In genomic region chr19:58326914-58327726, GRCh38 we compare ENCODE assay signal across 1 cellular context.
A peak's percentile ranks its signal among the peaks of the same experiment; 100 is the strongest.
TF ChIP-seq lines count a peak whose summit lies in the region.

ZSCAN22 (plus strand) TSS chr19:58326994; CDS start chr19:58334803, 7,809 bp downstream.

TF ChIP-seq in HepG2, 621 proteins besides CTCF, POLR2A, EP300 and RAD21 (continued from another document and continues in another):
- TF ChIP-seq ZNF800 (CRISPR knock-in tag; IDR thresholded peaks at IDR 0.05) (peak; percentile 79), ZBTB21 (CRISPR knock-in tag; IDR thresholded peaks at IDR 0.05) (no peak), FOSL1 (CRISPR knock-in tag; IDR thresholded peaks at IDR 0.05; ENCODE audit: borderline replicate concordance) (no peak; the same call in 1 of the 2 replicates), HIC2 (CRISPR knock-in tag; IDR thresholded peaks at IDR 0.05; ENCODE audit: low read depth) (no peak), ZBTB25 (CRISPR knock-in tag; IDR thresholded peaks at IDR 0.05) (peak; percentile 69; the same call in 1 of the 2 replicates), NCOA2 (CRISPR knock-in tag; IDR thresholded peaks at IDR 0.05) (0 out of 2 replicates have a peak, but pooled peaks have one; percentile 40), ZNF143 (CRISPR knock-in tag; IDR thresholded peaks at IDR 0.05) (peak; percentile 96), IKZF4 (CRISPR knock-in tag; IDR thresholded peaks at IDR 0.05; ENCODE audit: borderline replicate concordance, low read depth, not compliant biosample characterization) (peak; percentile 46), ARID4A (CRISPR knock-in tag; IDR thresholded peaks at IDR 0.05; ENCODE audit: borderline replicate concordance) (peak; percentile 97), HDAC1 (CRISPR knock-in tag; IDR thresholded peaks at IDR 0.05) (peak; percentile 97), MED1 (CRISPR knock-in tag; IDR thresholded peaks at IDR 0.05) (peak; percentile 74), KMT2B (CRISPR knock-in tag; IDR thresholded peaks at IDR 0.05) (peak; percentile 97), ZNF33A (CRISPR knock-in tag; IDR thresholded peaks at IDR 0.05; ENCODE audit: borderline replicate concordance) (no peak), SMC3 (IDR thresholded peaks at IDR 0.05; ENCODE audit: low read length) (no peak), HNRNPH1 (optimal IDR thresholded peaks at IDR 0.05; ENCODE audit: low read depth, low read length) (no peak), ZNF652 (CRISPR knock-in tag; IDR thresholded peaks at IDR 0.05; ENCODE audit: borderline replicate concordance, low read depth) (0 out of 2 replicates have a peak, but pooled peaks have one; percentile 24), SP1 (IDR thresholded peaks at IDR 0.05) (no peak), SP1 (CRISPR knock-in tag; IDR thresholded peaks at IDR 0.05) (peak; percentile 89), KDM3A (CRISPR knock-in tag; IDR thresholded peaks at IDR 0.05; ENCODE audit: low read depth) (peak; percentile 45; the same call in 1 of the 2 replicates), TCF7L2 (IDR thresholded peaks at IDR 0.05; ENCODE audit: low read depth, low read length) (no peak), NR1H2 (CRISPR knock-in tag; IDR thresholded peaks at IDR 0.05; ENCODE audit: borderline replicate concordance, low read depth) (peak; percentile 54; the same call in 1 of the 2 replicates), SIN3B (IDR thresholded peaks at IDR 0.05; ENCODE audit: low read length) (peak; percentile 76), ZNF703 (CRISPR knock-in tag; IDR thresholded peaks at IDR 0.05; ENCODE audit: borderline replicate concordance) (no peak), ZNF556 (CRISPR knock-in tag; IDR thresholded peaks at IDR 0.05; ENCODE audit: borderline replicate concordance) (peak; percentile 85), ZNF737 (CRISPR knock-in tag; IDR thresholded peaks at IDR 0.05; ENCODE audit: borderline replicate concordance) (peak; percentile 47; the same call in 1 of the 2 replicates), NR2C2 (CRISPR knock-in tag; IDR thresholded peaks at IDR 0.05; ENCODE audit: borderline replicate concordance) (peak; percentile 94), HMGXB3 (CRISPR knock-in tag; IDR thresholded peaks at IDR 0.05; ENCODE audit: borderline replicate concordance) (peak; percentile 92), FOXO4 (CRISPR knock-in tag; conservative IDR thresholded peaks at IDR 0.05) (no peak), ZHX1 (CRISPR knock-in tag; IDR thresholded peaks at IDR 0.05; ENCODE audit: low read depth) (peak; percentile 92), GZF1 (CRISPR knock-in tag; IDR thresholded peaks at IDR 0.05) (0 out of 2 replicates have a peak, but pooled peaks have one; percentile 34), FOXK2 (IDR thresholded peaks at IDR 0.05) (no peak), SIN3A (IDR thresholded peaks at IDR 0.05; ENCODE audit: borderline replicate concordance, low read depth, low read length) (peak; percentile 75; the same call in 1 of the 2 replicates), PPARG (CRISPR knock-in tag; conservative IDR thresholded peaks at IDR 0.05) (peak; percentile 41; the same call in 1 of the 2 replicates), CBX1 (IDR thresholded peaks at IDR 0.05; ENCODE audit: low read depth) (peak; percentile 92), TARDBP (CRISPR knock-in tag; IDR thresholded peaks at IDR 0.05) (peak; percentile 82), ZNF572 (CRISPR knock-in tag; IDR thresholded peaks at IDR 0.05) (no peak), ZZZ3 (CRISPR knock-in tag; IDR thresholded peaks at IDR 0.05; ENCODE audit: borderline replicate concordance) (peak; percentile 82; the same call in 1 of the 2 replicates), TBL1XR1 (IDR thresholded peaks at IDR 0.05; ENCODE audit: borderline replicate concordance, low read length, partially characterized antibody) (peak; percentile 43), ZNF335 (CRISPR knock-in tag; IDR thresholded peaks at IDR 0.05) (peak; percentile 88), GPBP1L1 (CRISPR knock-in tag; IDR thresholded peaks at IDR 0.05) (no peak), ZBTB38 (CRISPR knock-in tag; IDR thresholded peaks at IDR 0.05) (peak; percentile 82; the same call in 1 of the 2 replicates), ZSCAN29 (CRISPR knock-in tag; conservative IDR thresholded peaks at IDR 0.05) (peak; percentile 86; the same call in 1 of the 2 replicates)
